Comparison of ENCODE assay signal across 18 cellular contexts in genomic region chr10:28793482-28793881, GRCh38.
DNase-seq lines count a peak whose midpoint lies in the region; ATAC-seq, FAIRE-seq and TF ChIP-seq lines count a peak whose summit lies in the region.
"Had no signal": no experiment of that assay in that cellular context is flagged by ENCODE, and none has a peak within 500 bp of the region (broad histone marks: within the 10 kb centered on the region; RNA-seq: fewer than 3 reads in every experiment).

No MANE protein-coding gene starts in this region.

- DNase-seq in HAP-1 (ENCODE audit: low spot score in 2 of 2) (peak; percentile 70 to 87), PC-3 (peak; percentile 6), transverse colon (peak; percentile 42), sciatic nerve (ENCODE audit: low spot score) (no peak)
- DNase-seq: ACHN; CD8-positive, alpha-beta T cell; H7; IMR-90; NCI-H1694; NCI-H446 treated with DMSO at 0.1 percent for 48 hours; NCI-H526 treated with DMSO at 0.1 percent for 48 hours; Right ventricle myocardium superior had no signal

- no peak for TF ChIP-seq POLR2A in transverse colon (IDR thresholded peaks at IDR 0.05)

- WGBS in transverse colon (ENCODE audit: low coverage in 1 of 2), 2 donors: 38 to 52% methylated on average over 3 of the region's 3 CpGs

- H3K27me3 ChIP-seq in HAP-1 (ENCODE audit: low read depth) (no peaks in the 10 kb centered on the region), PC-3 (ENCODE audit: low read length) (no peaks in the 10 kb centered on the region), transverse colon (no peaks in the 10 kb centered on the region)

- H3K9me2 ChIP-seq in PC-3 (replicated peaks; ENCODE audit: low read length): no peaks in the 10 kb centered on the region

- CTCF ChIA-PET in PC-3 (lab: Charles Lee): no interaction called here

- BruUV-seq in PC-3 (replicated peaks; lab: Mats Ljungman, UMichigan): no TSS peak

- no peaks in the 10 kb centered on the region for H3K36me3 ChIP-seq in HAP-1 (replicated peaks)
- no peaks in the 10 kb centered on the region for H3K36me3 ChIP-seq in PC-3 (ENCODE audit: low read depth, low read length)
- no peaks in the 10 kb centered on the region for H3K36me3 ChIP-seq in transverse colon
- H3K36me3 ChIP-seq: BLaER1 treated with 17β-estradiol and CSF1 and Interleukin-3, amounts not matched to agents 10 nM and 100 nM had no signal

- TF ChIP-seq EP300 in transverse colon (IDR thresholded peaks at IDR 0.05; ENCODE audit: low read depth): no peak

- H3K9ac ChIP-seq in PC-3 (ENCODE audit: low read length): no peak overlapping the region
- H3K9ac ChIP-seq: BLaER1 treated with 17β-estradiol and CSF1 and Interleukin-3, amounts not matched to agents 10 nM and 100 nM had no signal

- H3K9me3 ChIP-seq in HAP-1 (no peaks in the 10 kb centered on the region), PC-3 (ENCODE audit: low read length) (no peaks in the 10 kb centered on the region), transverse colon (no peaks in the 10 kb centered on the region)

- intact Hi-C loops in PC-3 (cut with micrococcal nuclease): no loop called here
- intact Hi-C loops in transverse colon (cut with DNase I; ENCODE audit: low total_unique reads): no loop called here
- intact Hi-C loops in sciatic nerve (cut with DNase I): loop anchor here (5.0 kb wide), 1 partner anchor 1339 kb away; no protein-coding TSS in a partner anchor

- no peak overlapping the region for H3K4me3 ChIP-seq in HAP-1
- no peak overlapping the region for H3K4me3 ChIP-seq in PC-3 (ENCODE audit: low read length)
- H3K4me3 ChIP-seq in transverse colon: no peak overlapping the region
- H3K4me3 ChIP-seq: BLaER1 treated with 17β-estradiol and CSF1 and Interleukin-3, amounts not matched to agents 10 nM and 100 nM had no signal

- POLR2A ChIA-PET in PC-3 (lab: Charles Lee; ENCODE audit: unreplicated experiment): no interaction called here

- H3K4me2 ChIP-seq in PC-3 (ENCODE audit: low read length): no peak overlapping the region

- peak; percentile 31; the same call in 1 of the 2 replicates for ATAC-seq in PC-3
- ATAC-seq in HG03460 (IDR thresholded peaks at IDR 0.05; ENCODE audit: unreplicated experiment): no peak
- ATAC-seq in sciatic nerve: no peak
- no peak for ATAC-seq in HG03521 (IDR thresholded peaks at IDR 0.05; ENCODE audit: unreplicated experiment)
- ATAC-seq: CD8-positive, alpha-beta T cell had no signal

- H3K4me1 ChIP-seq in HAP-1 (peaks cover 10% of the 10 kb centered on the region), PC-3 (ENCODE audit: insufficient read depth, low read length) (peaks cover 22% of the 10 kb centered on the region), transverse colon (peaks cover 0 to 4% (median 2%) of the 10 kb centered on the region in 4 donors)

- no peaks in the 10 kb centered on the region for H4K20me1 ChIP-seq in PC-3 (ENCODE audit: low read length)

- H3K27ac ChIP-seq in PC-3 (ENCODE audit: low read length) (no peak overlapping the region), transverse colon (peak overlapping the region in 3 of 4 donors; percentile 16 to 50 (median 38))
- H3K27ac ChIP-seq: BLaER1 treated with 17β-estradiol and CSF1 and Interleukin-3, amounts not matched to agents 10 nM and 100 nM had no signal

- in situ Hi-C loops in HAP-1 (cut with MboI; ENCODE audit: low sequenced_read_pairs) (no loop called here), transverse colon (cut with MboI; ENCODE audit: low pct_ligation_motif_present in 1 of 4, low pct_unique_long_range_greater_than_20kb in 1 of 4, low sequenced_read_pairs in 3 of 4) (no loop called here)

- no peaks in the 10 kb centered on the region for H3F3A ChIP-seq in PC-3 (ENCODE audit: low read length, unreplicated experiment)

- H3K79me2 ChIP-seq in PC-3 (ENCODE audit: low read length): no peaks in the 10 kb centered on the region

- TF ChIP-seq CTCF in PC-3 (conservative IDR thresholded peaks at IDR 0.05; ENCODE audit: low read depth, low read length) (no peak), transverse colon (IDR thresholded peaks at IDR 0.05) (no peak)

- FAIRE-seq in colon (lab: Jason Lieb, UNC): peak; percentile 84
- FAIRE-seq: GM12892, HTR-8/SVneo had no signal

- no peak overlapping the region for H2AFZ ChIP-seq in PC-3 (ENCODE audit: low read length)
